Comparison of ENCODE assay signal across 8 cellular contexts in genomic region chr17:50944902-50945720, GRCh38.
DNase-seq lines count a peak whose midpoint lies in the region; ATAC-seq and TF ChIP-seq lines count a peak whose summit lies in the region.
"Had no signal": no experiment of that assay in that cellular context is flagged by ENCODE, and none has a peak within 500 bp of the region (broad histone marks: within the 10 kb centered on the region; RNA-seq: fewer than 3 reads in every experiment).

No MANE protein-coding gene starts in this region.

- no peaks in the 10 kb centered on the region for H3K27me3 Mint-ChIP-seq in activated CD8-positive, alpha-beta memory T cell treated with anti-CD3 and anti-CD28 coated beads, Interleukin-2, amount 10 ng/mL, durations not matched to agents 7 days and 5 days
- H3K27me3 Mint-ChIP-seq in stimulated activated naive B cell treated with anti-CD40 and anti-IgM and Interleukin-4, amounts not matched to agents 10 μg/mL and 1 μg/mL and 100 μg/mL, for 72 hours: peaks cover 12 to 40% of the 10 kb centered on the region in 2 donors

- no peaks in the 10 kb centered on the region for H3K9me3 ChIP-seq in HEK293 (ENCODE audit: control insufficient read depth, insufficient read depth, low read depth, low read length)

- H3K36me3 Mint-ChIP-seq in activated CD8-positive, alpha-beta memory T cell treated with anti-CD3 and anti-CD28 coated beads, Interleukin-2, amount 10 ng/mL, durations not matched to agents 7 days and 5 days: no peaks in the 10 kb centered on the region
- H3K36me3 Mint-ChIP-seq in stimulated activated naive B cell treated with anti-CD40 and anti-IgM and Interleukin-4, amounts not matched to agents 10 μg/mL and 1 μg/mL and 100 μg/mL, for 72 hours: no peaks in the 10 kb centered on the region

- no peak overlapping the region for H3K27ac Mint-ChIP-seq in activated CD8-positive, alpha-beta memory T cell treated with anti-CD3 and anti-CD28 coated beads, Interleukin-2, amount 10 ng/mL, durations not matched to agents 7 days and 5 days
- no peak overlapping the region for H3K27ac Mint-ChIP-seq in stimulated activated naive B cell treated with anti-CD40 and anti-IgM and Interleukin-4, amounts not matched to agents 10 μg/mL and 1 μg/mL and 100 μg/mL, for 72 hours

- ATAC-seq in activated CD8-positive, alpha-beta memory T cell treated with anti-CD3 and anti-CD28 coated beads, Interleukin-2, amount 10 ng/mL, durations not matched to agents 7 days and 5 days: no peak
- no peak for ATAC-seq in stimulated activated naive B cell treated with anti-CD40 and anti-IgM and Interleukin-4, amounts not matched to agents 10 μg/mL and 1 μg/mL and 100 μg/mL, for 72 hours (replicated peaks)
- ATAC-seq in HG02588 (IDR thresholded peaks at IDR 0.05; ENCODE audit: unreplicated experiment) (no peak), HG03460 (IDR thresholded peaks at IDR 0.05; ENCODE audit: unreplicated experiment) (no peak), HG03378 (IDR thresholded peaks at IDR 0.05; ENCODE audit: unreplicated experiment) (no peak)

- no peaks in the 10 kb centered on the region for H3K27me3 ChIP-seq in layer of hippocampus (ENCODE audit: control insufficient read depth, insufficient read depth, low read length)

- H3K9me3 Mint-ChIP-seq in activated CD8-positive, alpha-beta memory T cell treated with anti-CD3 and anti-CD28 coated beads, Interleukin-2, amount 10 ng/mL, durations not matched to agents 7 days and 5 days (ENCODE audit: low read depth): no peaks in the 10 kb centered on the region
- H3K9me3 Mint-ChIP-seq in stimulated activated naive B cell treated with anti-CD40 and anti-IgM and Interleukin-4, amounts not matched to agents 10 μg/mL and 1 μg/mL and 100 μg/mL, for 72 hours: no peaks in the 10 kb centered on the region

- peaks cover 8% of the 10 kb centered on the region for H3K4me1 ChIP-seq in HEK293 (ENCODE audit: control insufficient read depth, insufficient read depth, low read length)

- H3K4me3 Mint-ChIP-seq in activated CD8-positive, alpha-beta memory T cell treated with anti-CD3 and anti-CD28 coated beads, Interleukin-2, amount 10 ng/mL, durations not matched to agents 7 days and 5 days: peak overlapping the region; percentile 26
- peak overlapping the region; percentile 50 to 87 for H3K4me3 Mint-ChIP-seq in stimulated activated naive B cell treated with anti-CD40 and anti-IgM and Interleukin-4, amounts not matched to agents 10 μg/mL and 1 μg/mL and 100 μg/mL, for 72 hours

- DNase-seq in activated CD8-positive, alpha-beta memory T cell treated with anti-CD3 and anti-CD28 coated beads, Interleukin-2, amount 10 ng/mL, durations not matched to agents 7 days and 5 days: no peak
- no peak for DNase-seq in stimulated activated naive B cell treated with anti-CD40 and anti-IgM and Interleukin-4, amounts not matched to agents 10 μg/mL and 1 μg/mL and 100 μg/mL, for 72 hours
- DNase-seq: NCI-H2029 treated with DMSO at 0.1 percent for 48 hours had no signal

- POLR2A ChIA-PET in HEK293 (lab: Yijun Ruan, JAX): interaction anchor here (0.6 to 3.4 kb wide), 5 partner anchors 10 to 79 kb away, joined by 3 to 50 read pairs (median 5); partner anchors contain the start of gene TOB1

- H3K4me1 Mint-ChIP-seq in activated CD8-positive, alpha-beta memory T cell treated with anti-CD3 and anti-CD28 coated beads, Interleukin-2, amount 10 ng/mL, durations not matched to agents 7 days and 5 days: peaks cover 13% of the 10 kb centered on the region
- peaks cover 7 to 12% of the 10 kb centered on the region in 2 donors for H3K4me1 Mint-ChIP-seq in stimulated activated naive B cell treated with anti-CD40 and anti-IgM and Interleukin-4, amounts not matched to agents 10 μg/mL and 1 μg/mL and 100 μg/mL, for 72 hours

- TF ChIP-seq CTCF in HEK293 (tag by site-specific recombination; IDR thresholded peaks at IDR 0.05): no peak

- CTCF ChIA-PET in HEK293 (lab: Yijun Ruan, JAX): interaction anchor here (0.8 to 2.3 kb wide), 8 partner anchors 8 to 289 kb away, joined by 3 to 12 read pairs (median 5); no protein-coding TSS in a partner anchor
- CTCF ChIA-PET in activated CD8-positive, alpha-beta memory T cell treated with anti-CD3 and anti-CD28 coated beads, Interleukin-2, amount 10 ng/mL, durations not matched to agents 7 days and 5 days (lab: Charles Lee): interaction anchor here (0.7 to 15.2 kb wide), 7 partner anchors 10 to 162 kb away, joined by 3 to 319 read pairs (median 4); partner anchors contain the start of gene TOB1

- no peak overlapping the region for H3K27ac ChIP-seq in HEK293 (ENCODE audit: extremely low read depth, low read depth, low read length)
- peak overlapping the region; percentile 79 for H3K27ac ChIP-seq in layer of hippocampus (ENCODE audit: low read depth, low read length)

- no peak overlapping the region for H3K4me3 ChIP-seq in HEK293 (ENCODE audit: low read depth, low read length)

- H3K36me3 ChIP-seq in HEK293 (ENCODE audit: control insufficient read depth in 2 of 2, insufficient read depth in 1 of 2, low read length in 2 of 2): no peaks in the 10 kb centered on the region

TF ChIP-seq in HEK293, 187 proteins besides CTCF, POLR2A, EP300 and RAD21:
- no peak for TF ChIP-seq ZNF404 (tag by site-specific recombination; IDR thresholded peaks at IDR 0.05)
- peak; percentile 4; the same call in 1 of the 2 replicates for TF ChIP-seq ZNF398 (tag by site-specific recombination; IDR thresholded peaks at IDR 0.05)
- 0 out of 2 replicates have a peak, but pooled peaks have one; percentile 1 for TF ChIP-seq ZBTB8A (tag by site-specific recombination; IDR thresholded peaks at IDR 0.05)
- peak; percentile 89 for TF ChIP-seq PRDM10 (tag by site-specific recombination; IDR thresholded peaks at IDR 0.05)
- TF ChIP-seq ZNF121 (tag by site-specific recombination; IDR thresholded peaks at IDR 0.05): 0 out of 2 replicates have a peak, but pooled peaks have one; percentile 20
- peak; percentile 33; the same call in 1 of the 2 replicates for TF ChIP-seq ZNF335 (tag by site-specific recombination; conservative IDR thresholded peaks at IDR 0.05)
